In genomic region chr12:57894577-57895292, GRCh38 we compare ENCODE assay signal across 8 cellular contexts. TPM values are rescaled to one million over a fixed set of nuclear protein-coding genes. Genes with fewer than 3 reads are reported as not detected.
DNase-seq lines count a peak whose midpoint lies in the region; ATAC-seq, FAIRE-seq and TF ChIP-seq lines count a peak whose summit lies in the region.

No MANE protein-coding gene starts in this region.

- H3K36me3 Mint-ChIP-seq in activated naive CD8-positive, alpha-beta T cell, result no peaks in the 10 kb centered on the region

- H2AK5ac ChIP-seq in mesendoderm (ENCODE audit: low read length), result no peak overlapping the region

- ATAC-seq in heart right ventricle, result peak in 1 of 8 donors; percentile 1
- ATAC-seq in left cardiac atrium, result no peak
- no peak for ATAC-seq in aorta (ENCODE audit: low FRiP score)
- ATAC-seq in GM18505 (IDR thresholded peaks at IDR 0.05; ENCODE audit: unreplicated experiment), result no peak
- ATAC-seq in HG03521 (IDR thresholded peaks at IDR 0.05; ENCODE audit: unreplicated experiment), result no peak

- H2BK120ac ChIP-seq in mesendoderm (ENCODE audit: low read depth, low read length), result no peak overlapping the region

- peak overlapping the region; percentile 85 for H3K27ac Mint-ChIP-seq in activated naive CD8-positive, alpha-beta T cell

- H3K9me3 ChIP-seq in heart right ventricle, result no peaks in the 10 kb centered on the region
- H3K9me3 ChIP-seq in aorta (ENCODE audit: control insufficient read depth, low read length), result no peaks in the 10 kb centered on the region

- no peak overlapping the region for H3K9ac ChIP-seq in mesendoderm (ENCODE audit: low read length)

- no peak overlapping the region for H3K4me3 Mint-ChIP-seq in activated naive CD8-positive, alpha-beta T cell

- intact Hi-C loops in heart right ventricle (cut with DNase I) (loop anchor here in 7 of 10 donors (1.0 to 5.0 kb wide), 5 partner anchors 48 to 62 kb away; partner anchors contain the start of gene CTDSP2 (in 1 of the 7)), left cardiac atrium (cut with DNase I) (no loop called here), aorta (cut with DNase I) (no loop called here)

- no peak overlapping the region for H4K5ac ChIP-seq in mesendoderm (ENCODE audit: low read length)

- H3K56ac ChIP-seq in mesendoderm (ENCODE audit: low read length), result no peak overlapping the region

- H3K4me3 ChIP-seq in heart right ventricle (peak overlapping the region in 4 of 10 donors; percentile 9 to 30 (median 15)), mesendoderm (ENCODE audit: low read length) (no peak overlapping the region), aorta (ENCODE audit: low read length in 2 of 2) (no peak overlapping the region)

- H3K79me2 ChIP-seq in mesendoderm (ENCODE audit: control insufficient read depth, insufficient read depth, low read length), result no peaks in the 10 kb centered on the region

- H3K4me1 ChIP-seq in heart right ventricle (peaks cover 38 to 100% (median 91%) of the 10 kb centered on the region in 9 donors), mesendoderm (ENCODE audit: control insufficient read depth, low read depth, low read length) (peaks cover 4% of the 10 kb centered on the region), aorta (ENCODE audit: control insufficient read depth in 1 of 2, insufficient read depth in 2 of 2, low read length in 2 of 2) (peaks cover 6 to 7% of the 10 kb centered on the region in 2 donors)

- no peak for FAIRE-seq in urothelium cell line (lab: Jason Lieb, UNC)

- no peak overlapping the region for H2BK5ac ChIP-seq in mesendoderm (ENCODE audit: low read length)

- no peak overlapping the region for H2BK15ac ChIP-seq in mesendoderm (replicated peaks; ENCODE audit: low read depth)

- H4K8ac ChIP-seq in mesendoderm (ENCODE audit: low read depth, low read length), result no peak overlapping the region

- peak overlapping the region; percentile 35 for H3K23ac ChIP-seq in mesendoderm (ENCODE audit: low read length)

- peaks cover 51% of the 10 kb centered on the region for H3K4me1 Mint-ChIP-seq in activated naive CD8-positive, alpha-beta T cell (ENCODE audit: low read depth)

- H3K27me3 ChIP-seq in heart right ventricle (no peaks in the 10 kb centered on the region), mesendoderm (ENCODE audit: insufficient read depth, low read length, poor library complexity) (no peaks in the 10 kb centered on the region), aorta (ENCODE audit: control insufficient read depth in 1 of 2, insufficient read depth in 2 of 2, low read length in 1 of 2) (no peaks in the 10 kb centered on the region)

- no peaks in the 10 kb centered on the region for H3K79me1 ChIP-seq in mesendoderm (ENCODE audit: low read length)

- H3K27me3 Mint-ChIP-seq in activated naive CD8-positive, alpha-beta T cell, result peaks cover 3% of the 10 kb centered on the region

- no peak for TF ChIP-seq CTCF in heart right ventricle (IDR thresholded peaks at IDR 0.05)

- H3K4ac ChIP-seq in mesendoderm (ENCODE audit: low read depth, low read length), result no peak overlapping the region

- no peak overlapping the region for H3K18ac ChIP-seq in mesendoderm (ENCODE audit: low read length)

- peak overlapping the region; percentile 92 to 100 (median 98) for H3K27ac ChIP-seq in heart right ventricle
- no peak overlapping the region for H3K27ac ChIP-seq in mesendoderm (ENCODE audit: low read depth, low read length)
- peak overlapping the region; percentile 79 to 99 for H3K27ac ChIP-seq in aorta (ENCODE audit: low read depth in 1 of 2, low read length in 2 of 2)

- no peak for DNase-seq in heart right ventricle
- no peak for DNase-seq in left cardiac atrium
- DNase-seq in mesendoderm, result no peak
- DNase-seq in aorta, result peak in 1 of 2 donors; percentile 73
- no peak for DNase-seq in urothelium cell line (ENCODE audit: low spot score)

- H3K9me3 Mint-ChIP-seq in activated naive CD8-positive, alpha-beta T cell (ENCODE audit: low read depth), result no peaks in the 10 kb centered on the region

- H3K36me3 ChIP-seq in heart right ventricle (no peaks in the 10 kb centered on the region), mesendoderm (ENCODE audit: control insufficient read depth, insufficient read depth, low read length) (no peaks in the 10 kb centered on the region), aorta (ENCODE audit: control insufficient read depth in 1 of 2, insufficient read depth in 2 of 2, low read length in 1 of 2) (no peaks in the 10 kb centered on the region)

- 57 to 59% methylated on average over 5 of the region's 5 CpGs for WGBS in heart right ventricle, 2 donors
- no CpG with 5 or more reads among the region's 5 CpGs for WGBS in mesendoderm (ENCODE audit: extremely low coverage, insufficient coverage, low lambda C conversion rate)
- 46 to 49% methylated on average over 5 of the region's 5 CpGs for WGBS in aorta, 2 donors

- no peak for TF ChIP-seq POLR2A in GM18505 (IDR thresholded peaks at IDR 0.05; ENCODE audit: borderline replicate concordance, extremely low read depth, insufficient read depth, insufficient read length)

- no peak overlapping the region for H3K4me2 ChIP-seq in mesendoderm (ENCODE audit: low read length)

RNA-seq across cellular contexts. Expression of gene ATP23, which starts 46.6 kb away (rescaled TPM):
- total RNA-seq in heart right ventricle, result 1 to 10 TPM; 2.8 to 8.5 (median 6.4) TPM
- 10 to 100 TPM in 1 of 2 donors, 1 to 10 TPM in 1; 6.8 to 11.3 TPM for polyA plus RNA-seq in heart right ventricle
- total RNA-seq in left cardiac atrium, result 1 to 10 TPM; 7.6 to 9.4 TPM
- polyA plus RNA-seq in mesendoderm (2013, experiment 1 of 2), result 10.9 TPM
- 10.4 TPM for polyA plus RNA-seq in mesendoderm (2013, experiment 2 of 2)
- 1 to 10 TPM; 3.9 to 5.4 TPM for total RNA-seq in aorta
- 10 to 100 TPM in 1 of 2 donors, 1 to 10 TPM in 1; 3.4 to 19.3 TPM for polyA plus RNA-seq in aorta

RNA-seq across cellular contexts. Expression of gene CTDSP2, which starts 48.2 kb away (rescaled TPM):
- 100 to 1,000 TPM in 2 of 10 donors, 10 to 100 TPM in 8; 76.4 to 138 (median 86.3) TPM for total RNA-seq in heart right ventricle
- polyA plus RNA-seq in heart right ventricle, result 10 to 100 TPM; 31.2 to 31.7 TPM
- total RNA-seq in left cardiac atrium, result 10 to 100 TPM; 90.6 to 97.1 TPM
- polyA plus RNA-seq in mesendoderm (2013, experiment 1 of 2), result 49.3 TPM
- 49.4 TPM for polyA plus RNA-seq in mesendoderm (2013, experiment 2 of 2)
- total RNA-seq in aorta, result 100 to 1,000 TPM; 187 to 252 TPM
- polyA plus RNA-seq in aorta, result 10 to 100 TPM; 51.2 to 91.7 TPM

Comparison
In these comparisons a context has a peak if more than half of its experiments do, and no peak if none do; other contexts are left out.
1. intact Hi-C loops: an anchor here in heart right ventricle (1.0 to 5.0 kb wide); none called in left cardiac atrium and aorta.